In genomic region chr19:1324249-1324791, GRCh38 we compare ENCODE assay signal across 18 cellular contexts. TPM values are rescaled to one million over a fixed set of nuclear protein-coding genes. Genes with fewer than 3 reads are reported as not detected.
DNase-seq lines count a peak whose midpoint lies in the region; ATAC-seq and TF ChIP-seq lines count a peak whose summit lies in the region.
"Had no signal": no experiment of that assay in that cellular context is flagged by ENCODE, and none has a peak within 500 bp of the region (broad histone marks: within the 10 kb centered on the region; RNA-seq: fewer than 3 reads in every experiment).

No MANE protein-coding gene starts in this region.

- H3K36me3 ChIP-seq in stomach, result no peaks in the 10 kb centered on the region
- H3K36me3 ChIP-seq: adrenal gland had no signal

- no peak for TF ChIP-seq CTCF in WTC11 (IDR thresholded peaks at IDR 0.05)
- TF ChIP-seq CTCF in glutamatergic neuron (IDR thresholded peaks at IDR 0.05; ENCODE audit: partially characterized antibody, unreplicated experiment), result no peak
- no peak for TF ChIP-seq CTCF in stomach (IDR thresholded peaks at IDR 0.05)

- POLR2A ChIA-PET in WTC11 (lab: Charles Lee), result no interaction called here

- peaks cover 10 to 14% (median 12%) of the 10 kb centered on the region in 4 donors for H3K4me1 ChIP-seq in stomach
- H3K4me1 ChIP-seq: foreskin keratinocyte had no signal

- intact Hi-C loops in stomach (cut with DNase I; ENCODE audit: low total_unique reads), result no loop called here

- no peaks in the 10 kb centered on the region for H3K4me1 Mint-ChIP-seq in activated T-cell treated with anti-CD3 and anti-CD28 coated beads, Interleukin-2, amount 50 U/mL, for 72 hours (ENCODE audit: low read depth)
- peaks cover 2% of the 10 kb centered on the region for H3K4me1 Mint-ChIP-seq in activated T-cell treated with anti-CD3 and anti-CD28 coated beads, Interleukin-2, amount 50 U/mL, for 24 hours (ENCODE audit: low read depth)
- H3K4me1 Mint-ChIP-seq in WTC11 (no peaks in the 10 kb centered on the region), glutamatergic neuron (ENCODE audit: low read depth, unreplicated experiment) (peaks cover 21% of the 10 kb centered on the region)
- H3K4me1 Mint-ChIP-seq: CD8-positive, alpha-beta memory T cell had no signal

- no peak overlapping the region for H3K27ac Mint-ChIP-seq in activated T-cell treated with anti-CD3 and anti-CD28 coated beads, Interleukin-2, amount 50 U/mL, for 72 hours
- no peak overlapping the region for H3K27ac Mint-ChIP-seq in activated T-cell treated with anti-CD3 and anti-CD28 coated beads, Interleukin-2, amount 50 U/mL, for 24 hours
- H3K27ac Mint-ChIP-seq in WTC11, result no peak overlapping the region
- no peak overlapping the region for H3K27ac Mint-ChIP-seq in glutamatergic neuron (ENCODE audit: unreplicated experiment)
- H3K27ac Mint-ChIP-seq: dendritic cell treated with granulocyte-macrophage colony-stimulating factor and Interleukin-4, amounts not matched to agents 40 ng/mL and 50 ng/mL, for 4 days; T-cell had no signal

- TF ChIP-seq POLR2A in stomach (IDR thresholded peaks at IDR 0.05), result no peak

- peaks cover 0 to 2% of the 10 kb centered on the region in 2 donors for H3K36me3 Mint-ChIP-seq in activated T-cell treated with anti-CD3 and anti-CD28 coated beads, Interleukin-2, amount 50 U/mL, for 72 hours (ENCODE audit: insufficient read depth in 2 of 2)
- H3K36me3 Mint-ChIP-seq in activated T-cell treated with anti-CD3 and anti-CD28 coated beads, Interleukin-2, amount 50 U/mL, for 24 hours (ENCODE audit: low read depth), result no peaks in the 10 kb centered on the region
- H3K36me3 Mint-ChIP-seq in WTC11, result no peaks in the 10 kb centered on the region
- no peaks in the 10 kb centered on the region for H3K36me3 Mint-ChIP-seq in glutamatergic neuron (ENCODE audit: unreplicated experiment)
- H3K36me3 Mint-ChIP-seq: T-cell had no signal

- H3K27me3 Mint-ChIP-seq in activated T-cell treated with anti-CD3 and anti-CD28 coated beads, Interleukin-2, amount 50 U/mL, for 72 hours (ENCODE audit: low read depth), result peaks cover 22% of the 10 kb centered on the region
- H3K27me3 Mint-ChIP-seq in activated T-cell treated with anti-CD3 and anti-CD28 coated beads, Interleukin-2, amount 50 U/mL, for 24 hours, result peaks cover 41% of the 10 kb centered on the region
- H3K27me3 Mint-ChIP-seq in WTC11 (ENCODE audit: low read depth) (peaks cover 4% of the 10 kb centered on the region; the same call in 1 of the 2 replicates), glutamatergic neuron (ENCODE audit: unreplicated experiment) (peaks cover 7% of the 10 kb centered on the region)

- TF ChIP-seq EP300 in stomach (IDR thresholded peaks at IDR 0.05), result no peak

- no peak for ATAC-seq in activated T-cell treated with anti-CD3 and anti-CD28 coated beads, Interleukin-2, amount 50 U/mL, for 72 hours (replicated peaks in 1 of 2)
- ATAC-seq in WTC11 (no peak), GM18873 (IDR thresholded peaks at IDR 0.05; ENCODE audit: low FRiP score, unreplicated experiment) (no peak)

- CTCF ChIA-PET in WTC11 (lab: Charles Lee), result interaction anchor here (0.9 to 1.0 kb wide), 2 partner anchors 9 to 10 kb away, joined by 3 to 6 read pairs; no protein-coding TSS in a partner anchor

- no peak for DNase-seq in activated T-cell treated with anti-CD3 and anti-CD28 coated beads, Interleukin-2, amount 50 U/mL, for 72 hours
- no peak for DNase-seq in activated T-cell treated with anti-CD3 and anti-CD28 coated beads, Interleukin-2, amount 50 U/mL, for 24 hours
- DNase-seq in WTC11 (ENCODE audit: low spot score) (no peak), glutamatergic neuron (no peak), stomach (no peak), KG1 (lab: John Stamatoyannopoulos, UW) (no peak), NCI-H2029 (lab: John Stamatoyannopoulos, UW) (no peak)
- DNase-seq: activated CD4-positive, alpha-beta T cell treated with anti-CD3 and anti-CD28 coated beads for 1 hour; islet precursor cell; Karpas-422; mucosa of descending colon had no signal

- H3K9me3 Mint-ChIP-seq in activated T-cell treated with anti-CD3 and anti-CD28 coated beads, Interleukin-2, amount 50 U/mL, for 72 hours, result no peaks in the 10 kb centered on the region
- H3K9me3 Mint-ChIP-seq in activated T-cell treated with anti-CD3 and anti-CD28 coated beads, Interleukin-2, amount 50 U/mL, for 24 hours, result no peaks in the 10 kb centered on the region
- H3K9me3 Mint-ChIP-seq in WTC11 (no peaks in the 10 kb centered on the region), glutamatergic neuron (ENCODE audit: unreplicated experiment) (peaks cover 13% of the 10 kb centered on the region)
- H3K9me3 Mint-ChIP-seq: CD8-positive, alpha-beta memory T cell; dendritic cell treated with granulocyte-macrophage colony-stimulating factor and Interleukin-4, amounts not matched to agents 40 ng/mL and 50 ng/mL, for 4 days; T-cell had no signal

- peak overlapping the region in 3 of 4 donors; percentile 33 to 40 (median 37) for H3K4me3 ChIP-seq in stomach
- H3K4me3 ChIP-seq: mucosa of descending colon had no signal

- H3K4me3 Mint-ChIP-seq in activated T-cell treated with anti-CD3 and anti-CD28 coated beads, Interleukin-2, amount 50 U/mL, for 72 hours, result peak overlapping the region; percentile 46 to 52
- no peak overlapping the region for H3K4me3 Mint-ChIP-seq in activated T-cell treated with anti-CD3 and anti-CD28 coated beads, Interleukin-2, amount 50 U/mL, for 24 hours
- H3K4me3 Mint-ChIP-seq in WTC11, result peak overlapping the region; percentile 30
- peak overlapping the region; percentile 36 for H3K4me3 Mint-ChIP-seq in glutamatergic neuron (ENCODE audit: unreplicated experiment)

- H3K9me3 ChIP-seq in stomach, result no peaks in the 10 kb centered on the region
- H3K9me3 ChIP-seq: adrenal gland, mucosa of descending colon had no signal

- 76 to 86% (median 81%) methylated on average over 11 to 12 of the region's 12 CpGs for WGBS in stomach, 5 donors

- H3K27ac ChIP-seq in stomach, result no peak overlapping the region
- H3K27ac ChIP-seq: 22Rv1, adrenal gland, foreskin keratinocyte had no signal

- peaks cover 0 to 71% (median 43%) of the 10 kb centered on the region in 3 donors for H3K27me3 ChIP-seq in stomach

TF ChIP-seq in WTC11, 78 proteins besides CTCF, POLR2A, EP300 and RAD21:
- TF ChIP-seq NFATC4 (CRISPR knock-in tag; IDR thresholded peaks at IDR 0.05), result no peak
- no peak for TF ChIP-seq CREM (CRISPR knock-in tag; IDR thresholded peaks at IDR 0.05)
- 0 out of 2 replicates have a peak, but pooled peaks have one; percentile 13 for TF ChIP-seq GTF2I (CRISPR knock-in tag; conservative IDR thresholded peaks at IDR 0.05)
- no peak for TF ChIP-seq TEAD4 (CRISPR knock-in tag; IDR thresholded peaks at IDR 0.05)

RNA-seq across cellular contexts. Expression of gene EFNA2, which starts 38.6 kb away (rescaled TPM):
- not detected for total RNA-seq in activated T-cell treated with anti-CD3 and anti-CD28 coated beads, Interleukin-2, amount 50 U/mL, for 72 hours
- 11.4 to 14.2 TPM (median 12.6 TPM) in 3 replicates for total RNA-seq in WTC11 (2021)
- 61.4 TPM for total RNA-seq in glutamatergic neuron (ENCODE audit: unreplicated experiment)
- 10 to 100 TPM in 1 of 5 donors, under 1 TPM in 1, not detected in 3; 0.55 to 21.1 TPM for total RNA-seq in stomach
- polyA plus RNA-seq in stomach, result under 1 TPM in 1 of 3 donors, not detected in 2; 0.15 TPM
- total RNA-seq: adrenal gland; CD8-positive, alpha-beta memory T cell; foreskin keratinocyte had no signal
- polyA plus RNA-seq: adrenal gland; CD8-positive, alpha-beta memory T cell; foreskin keratinocyte had no signal

RNA-seq across cellular contexts. Expression of gene FAM174C, which starts 49.0 kb away (rescaled TPM):
- 10 to 100 TPM; 59.8 to 69.1 TPM for total RNA-seq in activated T-cell treated with anti-CD3 and anti-CD28 coated beads, Interleukin-2, amount 50 U/mL, for 72 hours
- total RNA-seq in WTC11 (2021) (59.4 to 65.9 TPM (median 65.7 TPM) in 3 replicates), glutamatergic neuron (ENCODE audit: unreplicated experiment) (17.3 TPM), stomach (100 to 1,000 TPM in 2 of 5 donors, 10 to 100 TPM in 2, 1 to 10 TPM in 1; 6.2 to 240 (median 23.7) TPM)
- polyA plus RNA-seq in stomach, result 100 to 1,000 TPM in 1 of 3 donors, 10 to 100 TPM in 2; 75.8 to 102 (median 80.3) TPM

RNA-seq across cellular contexts. Expression of gene CIRBP, which starts 55.2 kb away (rescaled TPM):
- 100 to 1,000 TPM; 400 to 456 TPM for total RNA-seq in activated T-cell treated with anti-CD3 and anti-CD28 coated beads, Interleukin-2, amount 50 U/mL, for 72 hours
- 256 to 298 TPM (median 256 TPM) in 3 replicates for total RNA-seq in WTC11 (2021)
- total RNA-seq in glutamatergic neuron (ENCODE audit: unreplicated experiment), result 341 TPM
- 100 to 1,000 TPM; 250 to 520 (median 327) TPM for total RNA-seq in stomach
- polyA plus RNA-seq in stomach, result 100 to 1,000 TPM; 307 to 686 (median 385) TPM

RNA-seq across cellular contexts. Expression of gene NDUFS7, which starts 59.4 kb away (rescaled TPM):
- total RNA-seq in activated T-cell treated with anti-CD3 and anti-CD28 coated beads, Interleukin-2, amount 50 U/mL, for 72 hours, result 100 to 1,000 TPM in 1 of 2 donors, 10 to 100 TPM in 1; 96.5 to 107 TPM
- 136 to 149 TPM (median 139 TPM) in 3 replicates for total RNA-seq in WTC11 (2021)
- 123 TPM for total RNA-seq in glutamatergic neuron (ENCODE audit: unreplicated experiment)
- 100 to 1,000 TPM in 3 of 5 donors, 10 to 100 TPM in 2; 31.6 to 217 (median 102) TPM for total RNA-seq in stomach
- 100 to 1,000 TPM; 107 to 169 (median 138) TPM for polyA plus RNA-seq in stomach
